ENCODE assay signal across 16 cellular contexts in genomic region chr10:132114953-132115520, GRCh38. TPM values are rescaled to one million over a fixed set of nuclear protein-coding genes. Genes with fewer than 3 reads are reported as not detected.
"Had no signal": no experiment of that assay in that cellular context is flagged by ENCODE, and none has a peak within 500 bp of the region (broad histone marks: within the 10 kb centered on the region; RNA-seq: fewer than 3 reads in every experiment).

No MANE protein-coding gene starts in this region.

- H3K27ac ChIP-seq: coronary artery, neutrophil, stomach, testis had no signal

- H3K4me2 ChIP-seq: smooth muscle cell had no signal

- H3K4me3 ChIP-seq: coronary artery, smooth muscle cell, stomach, testis had no signal

- H3K9me3 ChIP-seq: neutrophil, stomach, testis had no signal

- H3K4me1 ChIP-seq: stomach, testis had no signal

- H3K27me3 ChIP-seq: stomach, testis had no signal

- DNase-seq: activated CD4-positive, alpha-beta T cell treated with anti-CD3 and anti-CD28 coated beads, Interleukin-2, amount 10 ng/mL, durations not matched to agents 24 days and 14 days; activated CD8-positive, alpha-beta T cell treated with anti-CD3 and anti-CD28 coated beads for 36 hours; activated gamma-delta T cell treated with Interleukin-2 at 50 U/mL for 16 hours; activated naive CD8-positive, alpha-beta T cell treated with anti-CD3 and anti-CD28 coated beads for 36 hours; activated T-cell treated with anti-CD3 and anti-CD28 coated beads, Interleukin-2, amount 50 U/mL, for 4 hours; mesendoderm; stimulated activated CD4-positive, alpha-beta T cell treated with anti-CD3 and anti-CD28 coated beads, Interleukin-4, amount 100 ng/mL, for 24 hours; T-helper 1 cell; T1000 had no signal

- H3K36me3 ChIP-seq: neutrophil, stomach had no signal

- ATAC-seq: activated CD8-positive, alpha-beta T cell treated with anti-CD3 and anti-CD28 coated beads for 36 hours; activated T-cell treated with anti-CD3 and anti-CD28 coated beads, Interleukin-2, amount 50 U/mL, for 4 hours; naive thymus-derived CD8-positive, alpha-beta T cell; stimulated activated effector memory CD8-positive, alpha-beta T cell treated with anti-CD3 and anti-CD28 coated beads, Interleukin-12 subunit alpha, Interleukin-12 subunit beta, amount 100 ng/mL, for 72 hours had no signal

RNA-seq across cellular contexts. Expression of gene JAKMIP3, which starts 49.3 kb away (rescaled TPM):
- total RNA-seq: smooth muscle cell had no signal
